Comparison of ENCODE assay signal across 8 cellular contexts in the genomic region with DNA sequence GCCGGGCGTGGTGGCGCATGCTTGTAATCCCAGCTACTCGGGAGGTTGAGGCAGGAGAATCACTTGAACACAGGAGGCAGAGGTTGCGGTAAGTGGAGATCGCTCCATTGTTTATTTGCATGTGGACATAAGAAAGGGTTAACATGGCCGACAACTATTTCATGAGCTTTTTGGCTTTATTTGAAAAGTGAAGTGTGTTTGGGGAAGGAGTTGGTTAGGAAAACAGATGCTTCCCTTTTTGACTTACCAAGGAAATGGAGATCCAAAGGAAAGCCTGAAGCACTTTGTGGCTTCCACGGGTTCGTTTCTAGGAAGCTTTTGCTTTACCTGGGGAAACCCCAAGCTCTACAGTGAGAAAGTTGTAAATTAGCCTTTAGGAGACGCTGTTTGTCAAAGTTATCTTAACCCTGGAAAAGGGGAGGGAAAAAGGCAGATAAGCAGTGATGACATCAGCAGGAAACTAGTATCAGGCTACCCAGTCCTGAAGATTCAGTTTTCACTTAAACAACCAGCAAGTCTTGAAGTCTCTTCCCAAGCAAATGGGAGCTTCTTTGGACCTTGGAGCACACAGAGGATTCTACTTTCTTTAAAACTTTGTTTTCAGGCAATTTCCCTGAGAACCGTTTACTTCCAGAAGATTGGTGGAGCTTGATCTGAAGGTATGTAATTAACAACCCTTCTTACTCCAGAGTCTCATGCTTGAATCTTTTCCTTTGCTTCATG. TPM values are rescaled to one million over a fixed set of nuclear protein-coding genes. Genes with fewer than 3 reads are reported as not detected.
DNase-seq lines count a peak whose midpoint lies in the region; ATAC-seq, FAIRE-seq and TF ChIP-seq lines count a peak whose summit lies in the region.

A gene with protein sequence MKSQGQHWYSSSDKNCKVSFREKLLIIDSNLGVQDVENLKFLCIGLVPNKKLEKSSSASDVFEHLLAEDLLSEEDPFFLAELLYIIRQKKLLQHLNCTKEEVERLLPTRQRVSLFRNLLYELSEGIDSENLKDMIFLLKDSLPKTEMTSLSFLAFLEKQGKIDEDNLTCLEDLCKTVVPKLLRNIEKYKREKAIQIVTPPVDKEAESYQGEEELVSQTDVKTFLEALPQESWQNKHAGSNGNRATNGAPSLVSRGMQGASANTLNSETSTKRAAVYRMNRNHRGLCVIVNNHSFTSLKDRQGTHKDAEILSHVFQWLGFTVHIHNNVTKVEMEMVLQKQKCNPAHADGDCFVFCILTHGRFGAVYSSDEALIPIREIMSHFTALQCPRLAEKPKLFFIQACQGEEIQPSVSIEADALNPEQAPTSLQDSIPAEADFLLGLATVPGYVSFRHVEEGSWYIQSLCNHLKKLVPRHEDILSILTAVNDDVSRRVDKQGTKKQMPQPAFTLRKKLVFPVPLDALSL (plus strand): TSS at position 492 of the 723 bp plus-strand sequence. CDS start 2,637 bp downstream, outside the sequence.

- FAIRE-seq in GM18507 (lab: Jason Lieb, UNC): peak; percentile 83

- H3K4me3 ChIP-seq in thyroid gland (replicated peaks in 1 of 3): peak within 1 kb of the TSS in 2 of 3 donors; percentile 35 to 51

- peak; percentile 65 for ATAC-seq in HG02938 (IDR thresholded peaks at IDR 0.05; ENCODE audit: unreplicated experiment)

- TF ChIP-seq CTCF in MCF 10A (IDR thresholded peaks at IDR 0.05; ENCODE audit: unreplicated experiment) (no peak), thyroid gland (IDR thresholded peaks at IDR 0.05) (peak in 5 of 6 experiments; percentile 10 to 76 (median 63))

- H3K4me1 Mint-ChIP-seq in MCF 10A (ENCODE audit: insufficient read depth, unreplicated experiment): no peaks in the 10 kb centered on the region

- no peaks in the 10 kb centered on the region for H3K27me3 Mint-ChIP-seq in MCF 10A (ENCODE audit: insufficient read depth, unreplicated experiment)

- POLR2A ChIA-PET in MCF 10A (lab: Yijun Ruan, JAX): interaction anchor here (1.0 to 1.6 kb wide), 3 partner anchors 8 to 50 kb away, joined by 3 to 10 read pairs (median 4); no protein-coding TSS in a partner anchor

- peaks cover 12 to 16% of the 10 kb centered on the region in 2 donors for H3K4me1 ChIP-seq in thyroid gland

- H3K4me3 Mint-ChIP-seq in MCF 10A (ENCODE audit: unreplicated experiment): peak within 1 kb of the TSS; percentile 46

- H3K27me3 ChIP-seq in thyroid gland: no peaks in the 10 kb centered on the region

- DNase-seq in AG20443 (ENCODE audit: low spot score): peak; percentile 69
- DNase-seq in GM18507 (ENCODE audit: extremely low spot score, insufficient read length, low read depth): peak; percentile 33
- DNase-seq in NOMO-1 (lab: John Stamatoyannopoulos, UW; ENCODE audit: unreplicated experiment in 2 of 2): peak; percentile 76 to 94
- peak; percentile 68 for DNase-seq in MCF 10A (ENCODE audit: unreplicated experiment)
- peak; percentile 71 for DNase-seq in kidney glomerular epithelial cell (lab: John Stamatoyannopoulos, UW)
- DNase-seq in thyroid gland: no peak
- DNase-seq in head of caudate nucleus: no peak

- no TSS peak for BruUV-seq in MCF 10A (replicated peaks; lab: Mats Ljungman, UMichigan)

- H3K9me3 Mint-ChIP-seq in MCF 10A (ENCODE audit: unreplicated experiment): no peaks in the 10 kb centered on the region

- intact Hi-C loops in MCF 10A (cut with micrococcal nuclease): no loop called here
- intact Hi-C loops in thyroid gland (cut with DNase I): loop anchor here (2.0 kb wide), 1 partner anchor 48 kb away; no protein-coding TSS in a partner anchor
- intact Hi-C loops in head of caudate nucleus (cut with DNase I): no loop called here

- peaks cover 6% of the 10 kb centered on the region for H3K36me3 Mint-ChIP-seq in MCF 10A (ENCODE audit: insufficient read depth, unreplicated experiment)

- H3K27ac ChIP-seq in thyroid gland: peak within 1 kb of the TSS; percentile 17 to 63 (median 54)

- H3K9me3 ChIP-seq in thyroid gland: no peaks in the 10 kb centered on the region

- no peaks in the 10 kb centered on the region for H3K36me3 ChIP-seq in thyroid gland

- TF ChIP-seq POLR2A in thyroid gland (IDR thresholded peaks at IDR 0.05): peak in 1 of 2 donors; percentile 69

- CTCF ChIA-PET in MCF 10A (lab: Yijun Ruan, JAX): interaction anchor here (0.5 to 2.3 kb wide), 9 partner anchors 12 to 1017 kb away, joined by 3 to 24 read pairs (median 3); no protein-coding TSS in a partner anchor

- H3K27ac Mint-ChIP-seq in MCF 10A (ENCODE audit: low read depth, unreplicated experiment): no peak within 1 kb of the TSS

- WGBS in thyroid gland, 2 donors: 39 to 48% methylated on average over 11 of the region's 11 CpGs

RNA-seq across cellular contexts. Expression of the gene that starts here (rescaled TPM):
- 0.19 and 0.27 TPM in 2 replicates for total RNA-seq in MCF 10A (2022)
- 10 to 100 TPM; 12.4 to 23.0 (median 20.0) TPM for total RNA-seq in thyroid gland

Comparison
In these comparisons a context has a peak if more than half of its experiments do, and no peak if none do; other contexts are left out.
1. RNA of the gene that starts here (total RNA-seq): 12.4 to 23.0 TPM in thyroid gland; 0.19 to 0.27 TPM in MCF 10A; every median in the first group is over 10 times any median in the second.
2. Peak in DNase-seq in MCF 10A; RNA of the gene not detected or under 1 TPM.
3. DNase-seq: peak in AG20443 (single experiment), GM18507 (single experiment), NOMO-1 (2 of 2) and kidney glomerular epithelial cell (single experiment); none in thyroid gland (0 of 2) and head of caudate nucleus (0 of 42).